10 cellular contexts compared by ENCODE assay signal in the genomic region with DNA sequence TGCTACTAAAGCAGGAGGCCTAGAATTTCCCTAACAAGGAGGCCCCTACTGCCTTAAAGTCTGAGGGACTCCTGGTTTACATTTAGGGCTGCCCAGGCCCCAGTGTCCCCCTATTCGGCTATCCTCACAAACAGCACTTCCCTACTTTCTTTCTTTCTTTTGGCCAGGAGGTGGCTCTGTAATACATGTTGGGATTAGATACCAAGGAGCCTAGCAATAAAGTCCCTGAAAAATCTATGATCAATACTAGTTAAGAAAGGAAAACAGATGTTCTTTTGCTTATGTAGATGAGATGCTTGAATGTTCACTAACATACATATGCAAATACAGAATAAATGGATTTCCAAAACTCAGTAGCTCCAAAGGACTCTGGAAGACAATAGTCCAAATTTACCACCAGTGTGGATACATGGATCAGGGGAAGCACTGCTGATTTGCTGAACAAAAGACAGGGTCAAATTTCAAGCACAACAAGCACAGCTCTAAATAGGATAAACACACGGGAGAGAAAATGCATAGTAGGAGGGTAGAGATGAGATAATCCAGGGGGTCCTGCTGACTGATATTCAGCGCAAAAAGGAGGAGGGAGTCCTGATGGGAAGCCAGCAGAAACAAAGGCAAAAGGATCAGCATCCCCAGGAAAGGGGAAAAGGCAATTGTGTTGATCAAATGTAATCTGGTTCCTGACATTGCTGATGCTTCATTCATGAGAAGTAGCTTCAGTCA.
A peak's percentile ranks its signal among the peaks of the same experiment; 100 is the strongest.
DNase-seq lines count a peak whose midpoint lies in the region; ATAC-seq and TF ChIP-seq lines count a peak whose summit lies in the region.
"Had no signal": no experiment of that assay in that cellular context is flagged by ENCODE, and none has a peak within 500 bp of the region (broad histone marks: within the 10 kb centered on the region; RNA-seq: fewer than 3 reads in every experiment).

No MANE protein-coding gene starts in this region.

- H3K9me3 ChIP-seq in MM.1S (replicated peaks; ENCODE audit: insufficient read depth, low read length) (no peaks in the 10 kb centered on the region), WERI-Rb-1 (ENCODE audit: severe bottlenecking) (peaks cover 5% of the 10 kb centered on the region)

- no peaks in the 10 kb centered on the region for H4K20me1 ChIP-seq in MM.1S (ENCODE audit: insufficient read depth, low read length)

- TF ChIP-seq CTCF in MM.1S (IDR thresholded peaks at IDR 0.05; ENCODE audit: low read length): peak; percentile 39
- peak; percentile 55 for TF ChIP-seq CTCF in WERI-Rb-1 (IDR thresholded peaks at IDR 0.05; ENCODE audit: low read depth, low read length)

- H3K4me3 ChIP-seq in MM.1S (ENCODE audit: low read length) (no peak overlapping the region), WERI-Rb-1 (ENCODE audit: low read depth, low read length) (no peak overlapping the region)
- H3K4me3 ChIP-seq: SJCRH30 had no signal

- H3K36me3 ChIP-seq in MM.1S (replicated peaks; ENCODE audit: insufficient read depth, low read length) (no peaks in the 10 kb centered on the region), WERI-Rb-1 (no peaks in the 10 kb centered on the region)
- H3K36me3 ChIP-seq: SJCRH30 had no signal

- H3K9ac ChIP-seq in MM.1S (ENCODE audit: low read length): no peak overlapping the region

- H3K79me2 ChIP-seq in MM.1S (ENCODE audit: low read length): no peaks in the 10 kb centered on the region

- H3K27ac ChIP-seq in MM.1S (ENCODE audit: low read length) (no peak overlapping the region), WERI-Rb-1 (peak overlapping the region; percentile 63)
- H3K27ac ChIP-seq: SJCRH30 had no signal

- no peak overlapping the region for H3K4me2 ChIP-seq in MM.1S (ENCODE audit: low read depth, low read length)

- peak; percentile 73 for ATAC-seq in left lobe of liver
- ATAC-seq in GM21825 (IDR thresholded peaks at IDR 0.05; ENCODE audit: unreplicated experiment): no peak
- ATAC-seq: esophagus mucosa had no signal

- H3K27me3 ChIP-seq in MM.1S (replicated peaks; ENCODE audit: insufficient read depth, low read length): no peaks in the 10 kb centered on the region
- H3K27me3 ChIP-seq in WERI-Rb-1 (ENCODE audit: insufficient read depth, low read depth, severe bottlenecking): no peaks in the 10 kb centered on the region
- H3K27me3 ChIP-seq: SJCRH30 had no signal

- DNase-seq in Ammon's horn (ENCODE audit: low spot score) (peak; percentile 33), MM.1S (peak; percentile 18), WERI-Rb-1 (peak; percentile 67), left lobe of liver (ENCODE audit: low spot score) (no peak), COLO829 (ENCODE audit: low spot score) (no peak)
- no peak for DNase-seq in activated CD8-positive, alpha-beta memory T cell treated with anti-CD3 and anti-CD28 coated beads, Interleukin-2, amount 50 U/mL, for 4 hours
- no peak for DNase-seq in activated CD4-positive, alpha-beta T cell treated with anti-CD3 and anti-CD28 coated beads for 1 hour

- no peak overlapping the region for H2AFZ ChIP-seq in MM.1S (ENCODE audit: low read length)

- H3K4me1 ChIP-seq in MM.1S (ENCODE audit: low read length): no peaks in the 10 kb centered on the region

- H3K9me2 ChIP-seq in MM.1S (replicated peaks; ENCODE audit: insufficient read depth, low read length): no peaks in the 10 kb centered on the region

- H3F3A ChIP-seq in MM.1S (ENCODE audit: insufficient read depth, low read length): no peaks in the 10 kb centered on the region

Comparison
In these comparisons a context has a peak if more than half of its experiments do, and no peak if none do; other contexts are left out.
1. DNase-seq: peak in Ammon's horn (single experiment), MM.1S (single experiment) and WERI-Rb-1 (single experiment); none in left lobe of liver (single experiment), activated CD8-positive, alpha-beta memory T cell treated with anti-CD3 and anti-CD28 coated beads, Interleukin-2, amount 50 U/mL, for 4 hours (single experiment), activated CD4-positive, alpha-beta T cell treated with anti-CD3 and anti-CD28 coated beads for 1 hour (single experiment) and COLO829 (single experiment).